ENCODE assay signal across 22 cellular contexts in genomic region chr5:83428126-83428525, GRCh38. TPM values are rescaled to one million over a fixed set of nuclear protein-coding genes. Genes with fewer than 3 reads are reported as not detected.
"Had no signal": no experiment of that assay in that cellular context is flagged by ENCODE, and none has a peak within 500 bp of the region (broad histone marks: within the 10 kb centered on the region; RNA-seq: fewer than 3 reads in every experiment).

No MANE protein-coding gene starts in this region.

- H3K27me3 ChIP-seq: ascending aorta, breast epithelium, colonic mucosa, esophagus muscularis mucosa, foreskin keratinocyte, left lung, neural progenitor cell, sigmoid colon, testis, vagina had no signal

- H3K36me3 ChIP-seq: ascending aorta, breast epithelium, colonic mucosa, esophagus muscularis mucosa, left lung, neural progenitor cell, sigmoid colon, vagina had no signal

- H3K9ac ChIP-seq: neural progenitor cell had no signal

- ATAC-seq: activated naive CD4-positive, alpha-beta T cell treated with anti-CD3 and anti-CD28 coated beads, Interleukin-2, amount 50 U/mL, for 72 hours; foreskin keratinocyte; left lung; naive thymus-derived CD8-positive, alpha-beta T cell; stimulated activated naive B cell treated with anti-CD40 and anti-IgM and Interleukin-4, amounts not matched to agents 10 μg/mL and 1 μg/mL and 100 μg/mL, for 72 hours; WTC11 had no signal

- H3K4me2 ChIP-seq: neural progenitor cell, smooth muscle cell had no signal

- H3K4me1 ChIP-seq: ascending aorta, breast epithelium, colonic mucosa, esophagus muscularis mucosa, foreskin keratinocyte, sigmoid colon, testis, vagina had no signal

- H2AFZ ChIP-seq: neural progenitor cell had no signal

- H3K9me3 ChIP-seq: ascending aorta, breast epithelium, colonic mucosa, esophagus muscularis mucosa, left lung, sigmoid colon, testis, vagina had no signal

- H3K4me3 ChIP-seq: ascending aorta, breast epithelium, colonic mucosa, esophagus muscularis mucosa, left lung, neural progenitor cell, sigmoid colon, smooth muscle cell, testis, vagina had no signal

- DNase-seq: activated gamma-delta T cell treated with Interleukin-2 at 50 U/mL for 16 hours; activated T-cell treated with anti-CD3 and anti-CD28 coated beads, Interleukin-2, amount 50 U/mL, for 1 hour; colonic mucosa; foreskin keratinocyte; kidney glomerular epithelial cell; left lung; naive thymus-derived CD8-positive, alpha-beta T cell; sigmoid colon; stimulated activated CD4-positive, alpha-beta T cell treated with anti-CD3 and anti-CD28 coated beads, Interleukin-2, amount 100 ng/mL, for 48 hours; stimulated activated CD8-positive, alpha-beta memory T cell treated with anti-CD3 and anti-CD28 coated beads, Interleukin-4, amount 100 ng/mL, for 48 hours; stimulated activated naive B cell treated with anti-CD40 and anti-IgM and Interleukin-4, amounts not matched to agents 10 μg/mL and 1 μg/mL and 100 μg/mL, for 72 hours; testis; trophoblast cell had no signal

- H3K27ac ChIP-seq: ascending aorta, breast epithelium, colonic mucosa, esophagus muscularis mucosa, foreskin keratinocyte, left lung, neural progenitor cell, sigmoid colon, testis, vagina had no signal

RNA-seq across cellular contexts. Expression of gene VCAN, which starts 43.4 kb away (rescaled TPM):
- total RNA-seq: T-helper 2 cell treated with Interferon-gamma antibody and Interleukin-4, amounts not matched to agents 100 ng/mL and 5 ng/mL, for 36 hours had no signal
